Comparison of ENCODE assay signal across 22 cellular contexts in genomic region chr5:42349163-42349562, GRCh38.
"Had no signal": no experiment of that assay in that cellular context is flagged by ENCODE, and none has a peak within 500 bp of the region (broad histone marks: within the 10 kb centered on the region; RNA-seq: fewer than 3 reads in every experiment).

No MANE protein-coding gene starts in this region.

- DNase-seq: cortex of kidney; effector memory CD8-positive, alpha-beta T cell; foreskin melanocyte; glutamatergic neuron; heart right ventricle; hippocampal formation; left cardiac atrium; left lung; mesendoderm; midbrain; naive thymus-derived CD4-positive, alpha-beta T cell; right lobe of liver; small intestine; stimulated activated CD4-positive, alpha-beta T cell treated with anti-CD3 and anti-CD28 coated beads, Interleukin-15, amount 100 ng/mL, for 24 hours; stimulated activated CD4-positive, alpha-beta T cell treated with anti-CD3 and anti-CD28 coated beads, Interleukin-2, amount 100 ng/mL, for 48 hours; stimulated activated naive B cell treated with anti-CD40 and anti-IgM and Interleukin-4, amounts not matched to agents 10 μg/mL and 1 μg/mL and 100 μg/mL, for 72 hours; upper lobe of left lung had no signal

- H3K4me3 ChIP-seq: heart right ventricle, left lung, neural progenitor cell, right lobe of liver, thoracic aorta, tibial nerve, upper lobe of left lung had no signal

- H3K27me3 ChIP-seq: heart right ventricle, left lung, neural progenitor cell, right lobe of liver, tibial nerve, upper lobe of left lung had no signal

- H3K27ac ChIP-seq: heart right ventricle, left lung, neural progenitor cell, parathyroid adenoma, right lobe of liver, thoracic aorta, tibial nerve, upper lobe of left lung had no signal

- H3K4me1 ChIP-seq: heart right ventricle, left lung, neural progenitor cell, parathyroid adenoma, right lobe of liver, tibial nerve, upper lobe of left lung had no signal

- H3K36me3 ChIP-seq: heart right ventricle, left lung, neural progenitor cell, right lobe of liver, thoracic aorta, tibial nerve, upper lobe of left lung had no signal

- ATAC-seq: effector memory CD8-positive, alpha-beta T cell; esophagus mucosa; heart right ventricle; left cardiac atrium; left lung; naive thymus-derived CD4-positive, alpha-beta T cell; right lobe of liver; stimulated activated naive B cell treated with anti-CD40 and anti-IgM and Interleukin-4, amounts not matched to agents 10 μg/mL and 1 μg/mL and 100 μg/mL, for 72 hours had no signal

- H3K9me3 ChIP-seq: right lobe of liver, thoracic aorta had no signal
